8 cellular contexts compared by ENCODE assay signal in genomic region chr5:86880785-86881492, GRCh38.
DNase-seq lines count a peak whose midpoint lies in the region; ATAC-seq and TF ChIP-seq lines count a peak whose summit lies in the region.

No MANE protein-coding gene starts in this region.

- no peak overlapping the region for H3K4me2 ChIP-seq in OCI-LY1 (ENCODE audit: low read length)

- no peak overlapping the region for H3K4me3 Mint-ChIP-seq in activated naive CD8-positive, alpha-beta T cell treated with anti-CD3 and anti-CD28 coated beads, Interleukin-2, amount 50 U/mL, for 24 hours

- H3K27ac ChIP-seq in OCI-LY1 (ENCODE audit: low read depth, low read length, poor library complexity, severe bottlenecking) = no peak overlapping the region
- no peak overlapping the region for H3K27ac ChIP-seq in heart right ventricle

- no peaks in the 10 kb centered on the region for H4K20me1 ChIP-seq in OCI-LY1 (ENCODE audit: insufficient read depth, low read length)

- H3F3A ChIP-seq in OCI-LY1 (ENCODE audit: insufficient read depth, low read length) = no peaks in the 10 kb centered on the region

- no peaks in the 10 kb centered on the region for H3K4me1 Mint-ChIP-seq in activated naive CD8-positive, alpha-beta T cell treated with anti-CD3 and anti-CD28 coated beads, Interleukin-2, amount 50 U/mL, for 24 hours

- H3K27ac Mint-ChIP-seq in activated naive CD8-positive, alpha-beta T cell treated with anti-CD3 and anti-CD28 coated beads, Interleukin-2, amount 50 U/mL, for 24 hours = no peak overlapping the region

- no peak overlapping the region for H2AFZ ChIP-seq in OCI-LY1 (ENCODE audit: low read length)

- intact Hi-C loops in heart right ventricle (cut with DNase I) = loop anchor here in 9 of 10 donors (1.0 to 10.0 kb wide), 8 partner anchors 84 to 134 kb away; no protein-coding TSS in a partner anchor

- no peaks in the 10 kb centered on the region for H3K9me2 ChIP-seq in OCI-LY1 (ENCODE audit: low read depth, low read length)

- peaks cover 3% of the 10 kb centered on the region for H3K27me3 Mint-ChIP-seq in activated naive CD8-positive, alpha-beta T cell treated with anti-CD3 and anti-CD28 coated beads, Interleukin-2, amount 50 U/mL, for 24 hours

- peak; percentile 81 for DNase-seq in GM03348 (ENCODE audit: low spot score)
- DNase-seq in HT1080 (ENCODE audit: low read depth) = peak; percentile 83
- DNase-seq in activated naive CD8-positive, alpha-beta T cell treated with anti-CD3 and anti-CD28 coated beads, Interleukin-2, amount 50 U/mL, for 24 hours = peak; percentile 26
- peak in 1 of 2 donors; percentile 44 for DNase-seq in heart right ventricle
- peak; percentile 83 for DNase-seq in renal cortical epithelial cell (ENCODE audit: low read depth)
- DNase-seq in ureter (ENCODE audit: low spot score) = no peak

- H3K9me3 ChIP-seq in OCI-LY1 (ENCODE audit: low read length) = no peaks in the 10 kb centered on the region
- H3K9me3 ChIP-seq in heart right ventricle = no peaks in the 10 kb centered on the region

- 22 to 25% methylated on average over 3 of the region's 3 CpGs for WGBS in heart right ventricle, 2 donors

- H3K36me3 Mint-ChIP-seq in activated naive CD8-positive, alpha-beta T cell treated with anti-CD3 and anti-CD28 coated beads, Interleukin-2, amount 50 U/mL, for 24 hours (ENCODE audit: low read depth) = no peaks in the 10 kb centered on the region

- no peaks in the 10 kb centered on the region for H3K9me3 Mint-ChIP-seq in activated naive CD8-positive, alpha-beta T cell treated with anti-CD3 and anti-CD28 coated beads, Interleukin-2, amount 50 U/mL, for 24 hours

- no peak overlapping the region for H3K9ac ChIP-seq in OCI-LY1 (ENCODE audit: low read length)

- peak; percentile 96 for ATAC-seq in GM21619 (IDR thresholded peaks at IDR 0.05; ENCODE audit: unreplicated experiment)
- ATAC-seq in activated naive CD8-positive, alpha-beta T cell treated with anti-CD3 and anti-CD28 coated beads, Interleukin-2, amount 50 U/mL, for 24 hours = peak; percentile 95
- ATAC-seq in heart right ventricle = peak in 7 of 8 donors; percentile 78 to 95 (median 88)

- H3K79me2 ChIP-seq in OCI-LY1 (ENCODE audit: insufficient read depth, low read length) = no peaks in the 10 kb centered on the region

- TF ChIP-seq CTCF in OCI-LY1 (IDR thresholded peaks at IDR 0.05; ENCODE audit: low read length) = peak; percentile 87
- TF ChIP-seq CTCF in heart right ventricle (IDR thresholded peaks at IDR 0.05) = peak in 8 of 9 donors; percentile 35 to 76 (median 66)

- H3K36me3 ChIP-seq in OCI-LY1 (ENCODE audit: insufficient read depth, low read length) (no peaks in the 10 kb centered on the region), heart right ventricle (no peaks in the 10 kb centered on the region)

- H3K4me1 ChIP-seq in OCI-LY1 (ENCODE audit: insufficient read depth, low read length, severe bottlenecking) (no peaks in the 10 kb centered on the region), heart right ventricle (peaks cover 0 to 15% (median 0%) of the 10 kb centered on the region in 9 donors)

- H3K4me3 ChIP-seq in OCI-LY1 (ENCODE audit: low read depth, low read length, poor library complexity, severe bottlenecking) (no peak overlapping the region), heart right ventricle (no peak overlapping the region)

- no peaks in the 10 kb centered on the region for H3K27me3 ChIP-seq in OCI-LY1 (ENCODE audit: insufficient read depth, low read length)
- H3K27me3 ChIP-seq in heart right ventricle = no peaks in the 10 kb centered on the region
